In the genomic region with DNA sequence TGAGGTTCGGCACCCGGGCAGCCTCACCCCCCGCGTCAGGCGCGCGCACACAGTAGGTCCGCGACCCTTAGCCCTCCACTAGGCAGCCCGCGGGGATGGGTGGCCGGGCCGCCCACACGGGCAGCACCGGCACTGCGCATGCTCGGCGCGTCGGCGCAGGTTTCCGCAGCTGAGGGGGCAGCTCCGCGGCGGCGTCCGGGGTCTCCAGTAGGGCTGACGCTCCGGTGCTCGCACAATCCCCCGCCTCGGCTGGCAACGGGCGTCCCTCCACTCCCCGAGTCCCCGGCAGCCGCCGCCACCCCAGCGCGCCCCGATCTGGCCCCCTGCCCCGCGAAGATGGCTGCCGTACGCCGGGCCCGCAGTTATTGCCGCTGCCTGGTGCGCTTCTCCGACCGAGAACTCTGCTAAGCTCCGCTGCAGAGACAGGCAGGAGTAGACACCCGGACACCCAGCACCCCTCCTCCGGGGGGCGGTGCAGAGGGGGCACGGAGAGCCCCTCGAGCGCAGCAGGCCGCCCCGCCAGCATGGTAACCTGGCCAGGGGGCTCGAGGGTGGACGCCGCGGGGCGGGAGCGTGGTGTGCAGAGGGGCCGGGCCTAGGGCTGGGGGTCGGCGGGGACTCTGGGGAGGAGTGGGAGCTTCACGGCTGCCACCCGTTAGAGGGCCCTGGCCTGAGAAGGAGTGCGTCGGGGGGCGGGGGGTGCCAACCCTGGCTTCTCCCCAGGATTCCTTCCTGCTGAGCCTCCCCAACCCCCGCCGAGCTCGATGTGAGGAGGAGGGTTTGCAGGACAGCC, we compare ENCODE assay signal across 1 cellular context.
TF ChIP-seq lines count a peak whose summit lies in the region.

TSS of gene FBXO9 (plus strand) at position 139 of the 793 bp plus-strand sequence. CDS start at position 525, 386 bp downstream.

TF ChIP-seq in HepG2, 621 proteins besides CTCF, POLR2A, EP300 and RAD21 (continued from another document and continues in another):
- TF ChIP-seq DZIP1 (CRISPR knock-in tag; IDR thresholded peaks at IDR 0.05): no peak
- peak; percentile 70; the same call in 1 of the 2 replicates for TF ChIP-seq STAT6 (CRISPR knock-in tag; IDR thresholded peaks at IDR 0.05; ENCODE audit: borderline replicate concordance)
- no peak for TF ChIP-seq RXRB (CRISPR knock-in tag; IDR thresholded peaks at IDR 0.05; ENCODE audit: borderline replicate concordance)
- no peak for TF ChIP-seq KLF9 (CRISPR knock-in tag; IDR thresholded peaks at IDR 0.05; ENCODE audit: low read depth)
- TF ChIP-seq KDM5B (CRISPR knock-in tag; IDR thresholded peaks at IDR 0.05; ENCODE audit: borderline replicate concordance): peak; percentile 80
- peak; percentile 41 for TF ChIP-seq MED8 (CRISPR knock-in tag; IDR thresholded peaks at IDR 0.05; ENCODE audit: insufficient replicate concordance)
- TF ChIP-seq, protein P1, sequence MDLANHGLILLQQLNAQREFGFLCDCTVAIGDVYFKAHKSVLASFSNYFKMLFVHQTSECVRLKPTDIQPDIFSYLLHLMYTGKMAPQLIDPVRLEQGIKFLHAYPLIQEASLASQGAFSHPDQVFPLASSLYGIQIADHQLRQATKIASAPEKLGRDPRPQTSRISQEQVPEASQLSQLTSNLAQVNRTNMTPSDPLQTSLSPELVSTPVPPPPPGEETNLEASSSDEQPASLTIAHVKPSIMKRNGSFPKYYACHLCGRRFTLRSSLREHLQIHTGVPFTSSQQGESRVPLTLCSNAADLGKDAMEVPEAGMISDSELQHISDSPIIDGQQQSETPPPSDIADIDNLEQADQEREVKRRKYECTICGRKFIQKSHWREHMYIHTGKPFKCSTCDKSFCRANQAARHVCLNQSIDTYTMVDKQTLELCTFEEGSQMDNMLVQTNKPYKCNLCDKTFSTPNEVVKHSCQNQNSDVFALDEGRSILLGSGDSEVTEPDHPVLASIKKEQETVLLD (CRISPR knock-in tag; IDR thresholded peaks at IDR 0.05; ENCODE audit: low read depth): 0 out of 2 replicates have a peak, but pooled peaks have one; percentile 46
- TF ChIP-seq ZNF101 (CRISPR knock-in tag; IDR thresholded peaks at IDR 0.05; ENCODE audit: borderline replicate concordance, low read depth): no peak; the same call in 1 of the 2 replicates
- TF ChIP-seq ZNF609 (CRISPR knock-in tag; IDR thresholded peaks at IDR 0.05; ENCODE audit: borderline replicate concordance): no peak; the same call in none of the 2 replicates
- no peak; the same call in 1 of the 2 replicates for TF ChIP-seq SOX5 (CRISPR knock-in tag; IDR thresholded peaks at IDR 0.05; ENCODE audit: borderline replicate concordance)
- TF ChIP-seq ZSCAN31 (CRISPR knock-in tag; IDR thresholded peaks at IDR 0.05; ENCODE audit: low read depth): peak; percentile 95
- TF ChIP-seq, protein P2, sequence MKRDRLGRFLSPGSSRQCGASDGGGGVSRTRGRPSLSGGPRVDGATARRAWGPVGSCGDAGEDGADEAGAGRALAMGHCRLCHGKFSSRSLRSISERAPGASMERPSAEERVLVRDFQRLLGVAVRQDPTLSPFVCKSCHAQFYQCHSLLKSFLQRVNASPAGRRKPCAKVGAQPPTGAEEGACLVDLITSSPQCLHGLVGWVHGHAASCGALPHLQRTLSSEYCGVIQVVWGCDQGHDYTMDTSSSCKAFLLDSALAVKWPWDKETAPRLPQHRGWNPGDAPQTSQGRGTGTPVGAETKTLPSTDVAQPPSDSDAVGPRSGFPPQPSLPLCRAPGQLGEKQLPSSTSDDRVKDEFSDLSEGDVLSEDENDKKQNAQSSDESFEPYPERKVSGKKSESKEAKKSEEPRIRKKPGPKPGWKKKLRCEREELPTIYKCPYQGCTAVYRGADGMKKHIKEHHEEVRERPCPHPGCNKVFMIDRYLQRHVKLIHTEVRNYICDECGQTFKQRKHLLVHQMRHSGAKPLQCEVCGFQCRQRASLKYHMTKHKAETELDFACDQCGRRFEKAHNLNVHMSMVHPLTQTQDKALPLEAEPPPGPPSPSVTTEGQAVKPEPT (CRISPR knock-in tag; IDR thresholded peaks at IDR 0.05; ENCODE audit: low read depth): no peak
- TF ChIP-seq NFKBIZ (CRISPR knock-in tag; IDR thresholded peaks at IDR 0.05): no peak; the same call in none of the 2 replicates
- TF ChIP-seq, protein P3, sequence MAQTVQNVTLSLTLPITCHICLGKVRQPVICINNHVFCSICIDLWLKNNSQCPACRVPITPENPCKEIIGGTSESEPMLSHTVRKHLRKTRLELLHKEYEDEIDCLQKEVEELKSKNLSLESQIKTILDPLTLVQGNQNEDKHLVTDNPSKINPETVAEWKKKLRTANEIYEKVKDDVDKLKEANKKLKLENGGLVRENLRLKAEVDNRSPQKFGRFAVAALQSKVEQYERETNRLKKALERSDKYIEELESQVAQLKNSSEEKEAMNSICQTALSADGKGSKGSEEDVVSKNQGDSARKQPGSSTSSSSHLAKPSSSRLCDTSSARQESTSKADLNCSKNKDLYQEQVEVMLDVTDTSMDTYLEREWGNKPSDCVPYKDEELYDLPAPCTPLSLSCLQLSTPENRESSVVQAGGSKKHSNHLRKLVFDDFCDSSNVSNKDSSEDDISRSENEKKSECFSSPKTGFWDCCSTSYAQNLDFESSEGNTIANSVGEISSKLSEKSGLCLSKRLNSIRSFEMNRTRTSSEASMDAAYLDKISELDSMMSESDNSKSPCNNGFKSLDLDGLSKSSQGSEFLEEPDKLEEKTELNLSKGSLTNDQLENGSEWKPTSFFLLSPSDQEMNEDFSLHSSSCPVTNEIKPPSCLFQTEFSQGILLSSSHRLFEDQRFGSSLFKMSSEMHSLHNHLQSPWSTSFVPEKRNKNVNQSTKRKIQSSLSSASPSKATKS (CRISPR knock-in tag; IDR thresholded peaks at IDR 0.05): no peak; the same call in 1 of the 2 replicates
- TF ChIP-seq, protein P4, sequence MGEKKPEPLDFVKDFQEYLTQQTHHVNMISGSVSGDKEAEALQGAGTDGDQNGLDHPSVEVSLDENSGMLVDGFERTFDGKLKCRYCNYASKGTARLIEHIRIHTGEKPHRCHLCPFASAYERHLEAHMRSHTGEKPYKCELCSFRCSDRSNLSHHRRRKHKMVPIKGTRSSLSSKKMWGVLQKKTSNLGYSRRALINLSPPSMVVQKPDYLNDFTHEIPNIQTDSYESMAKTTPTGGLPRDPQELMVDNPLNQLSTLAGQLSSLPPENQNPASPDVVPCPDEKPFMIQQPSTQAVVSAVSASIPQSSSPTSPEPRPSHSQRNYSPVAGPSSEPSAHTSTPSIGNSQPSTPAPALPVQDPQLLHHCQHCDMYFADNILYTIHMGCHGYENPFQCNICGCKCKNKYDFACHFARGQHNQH (CRISPR knock-in tag; IDR thresholded peaks at IDR 0.05): no peak; the same call in 1 of the 2 replicates
- no peak for TF ChIP-seq XRCC5 (optimal IDR thresholded peaks at IDR 0.05; ENCODE audit: low read length)
- TF ChIP-seq ZNF800 (CRISPR knock-in tag; IDR thresholded peaks at IDR 0.05): no peak
- peak; percentile 84 for TF ChIP-seq ARID2 (CRISPR knock-in tag; IDR thresholded peaks at IDR 0.05; ENCODE audit: borderline replicate concordance)
- TF ChIP-seq NPAS2 (CRISPR knock-in tag; IDR thresholded peaks at IDR 0.05; ENCODE audit: borderline replicate concordance): no peak
- 0 out of 2 replicates have a peak, but pooled peaks have one; percentile 34 for TF ChIP-seq PCBP1 (IDR thresholded peaks at IDR 0.05; ENCODE audit: borderline replicate concordance, low read depth, low read length)
- peak; percentile 43; the same call in 1 of the 2 replicates for TF ChIP-seq ZNF230 (CRISPR knock-in tag; IDR thresholded peaks at IDR 0.05)
- TF ChIP-seq ZNF580 (CRISPR knock-in tag; IDR thresholded peaks at IDR 0.05; ENCODE audit: borderline replicate concordance, low read depth): peak; percentile 89; the same call in 1 of the 2 replicates
- TF ChIP-seq, protein P5, sequence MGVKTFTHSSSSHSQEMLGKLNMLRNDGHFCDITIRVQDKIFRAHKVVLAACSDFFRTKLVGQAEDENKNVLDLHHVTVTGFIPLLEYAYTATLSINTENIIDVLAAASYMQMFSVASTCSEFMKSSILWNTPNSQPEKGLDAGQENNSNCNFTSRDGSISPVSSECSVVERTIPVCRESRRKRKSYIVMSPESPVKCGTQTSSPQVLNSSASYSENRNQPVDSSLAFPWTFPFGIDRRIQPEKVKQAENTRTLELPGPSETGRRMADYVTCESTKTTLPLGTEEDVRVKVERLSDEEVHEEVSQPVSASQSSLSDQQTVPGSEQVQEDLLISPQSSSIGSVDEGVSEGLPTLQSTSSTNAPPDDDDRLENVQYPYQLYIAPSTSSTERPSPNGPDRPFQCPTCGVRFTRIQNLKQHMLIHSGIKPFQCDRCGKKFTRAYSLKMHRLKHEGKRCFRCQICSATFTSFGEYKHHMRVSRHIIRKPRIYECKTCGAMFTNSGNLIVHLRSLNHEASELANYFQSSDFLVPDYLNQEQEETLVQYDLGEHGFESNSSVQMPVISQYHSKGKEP (CRISPR knock-in tag; IDR thresholded peaks at IDR 0.05): no peak; the same call in 1 of the 2 replicates
- TF ChIP-seq DNMT3B (CRISPR knock-in tag; conservative IDR thresholded peaks at IDR 0.05): peak; percentile 79; the same call in 1 of the 2 replicates
